Comparison of ENCODE assay signal across 18 cellular contexts in the genomic region with DNA sequence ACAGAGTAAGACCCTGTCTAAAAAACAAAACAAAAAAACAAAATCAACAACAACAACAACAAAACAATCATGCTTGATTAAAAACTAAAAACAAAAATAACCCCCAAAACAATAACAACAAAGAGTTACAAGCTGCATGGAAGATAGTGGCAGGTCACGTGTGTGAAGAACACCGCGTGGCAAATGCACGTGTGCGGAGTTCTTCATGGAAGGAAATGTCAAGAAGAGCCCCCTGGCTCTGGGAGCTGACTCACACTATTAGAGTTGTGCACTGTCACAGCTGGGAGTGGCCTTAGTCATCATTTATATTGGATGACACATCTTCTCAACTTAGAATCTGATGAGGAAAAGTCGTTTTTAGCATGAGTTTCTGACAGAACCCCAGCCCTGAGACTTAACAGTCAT.
DNase-seq lines count a peak whose midpoint lies in the region; ATAC-seq lines count a peak whose summit lies in the region.
"Had no signal": no experiment of that assay in that cellular context is flagged by ENCODE, and none has a peak within 500 bp of the region (broad histone marks: within the 10 kb centered on the region; RNA-seq: fewer than 3 reads in every experiment).

No MANE protein-coding gene starts in this region.

- no peak for ATAC-seq in HG03354 (IDR thresholded peaks at IDR 0.05; ENCODE audit: poor library complexity, severe bottlenecking, unreplicated experiment)
- ATAC-seq: activated CD8-positive, alpha-beta T cell treated with anti-CD3 and anti-CD28 coated beads for 36 hours; GM23338; T-helper 17 cell had no signal

- DNase-seq in AG08395 (ENCODE audit: low spot score) (peak; percentile 61), HS-5 (ENCODE audit: low read depth) (peak; percentile 64), adipocyte (ENCODE audit: low read depth) (peak; percentile 44), head of caudate nucleus (peak in 26 of 42 donors; percentile 4 to 62 (median 27)), GOT3 (lab: John Stamatoyannopoulos, UW) (no peak), NCI-H1694 (lab: John Stamatoyannopoulos, UW) (no peak)
- DNase-seq in activated CD4-positive, alpha-beta T cell treated with anti-CD3 and anti-CD28 coated beads, Interleukin-2, amount 50 U/mL, for 48 hours, result no peak
- DNase-seq: activated CD8-positive, alpha-beta T cell treated with anti-CD3 and anti-CD28 coated beads for 36 hours; activated naive CD4-positive, alpha-beta T cell; BE2C; colonic mucosa; Kasumi-1; NCI-H446 treated with DMSO at 0.1 percent for 48 hours; posterior cingulate gyrus; substantia nigra; T-helper 17 cell had no signal

- no peaks in the 10 kb centered on the region for H3K9me3 ChIP-seq in adipocyte (ENCODE audit: control insufficient read depth, low read length)
- H3K9me3 ChIP-seq: BE2C, colonic mucosa had no signal

- H3K27me3 ChIP-seq in adipocyte (replicated peaks; ENCODE audit: control insufficient read depth, insufficient read depth, low read length), result no peaks in the 10 kb centered on the region
- H3K27me3 ChIP-seq: BE2C, colonic mucosa had no signal

- intact Hi-C loops in head of caudate nucleus (cut with DNase I), result no loop called here

- H3K9ac ChIP-seq in adipocyte (ENCODE audit: low read length), result no peak overlapping the region

- no peaks in the 10 kb centered on the region for H3K36me3 ChIP-seq in adipocyte (ENCODE audit: control insufficient read depth, insufficient read depth, low read length, severe bottlenecking)
- H3K36me3 ChIP-seq: BE2C, colonic mucosa had no signal

- no peaks in the 10 kb centered on the region for H3K4me1 ChIP-seq in adipocyte (ENCODE audit: control insufficient read depth, insufficient read depth, low read length)
- H3K4me1 ChIP-seq: BE2C, colonic mucosa had no signal

- H3K4me3 ChIP-seq in adipocyte (ENCODE audit: low read length), result no peak overlapping the region
- H3K4me3 ChIP-seq: colonic mucosa, GM23338 had no signal

Comparison
In these comparisons a context has a peak if more than half of its experiments do, and no peak if none do; other contexts are left out.
1. DNase-seq: peak in AG08395 (single experiment), HS-5 (single experiment), adipocyte (single experiment) and head of caudate nucleus (26 of 42); none in GOT3 (single experiment), activated CD4-positive, alpha-beta T cell treated with anti-CD3 and anti-CD28 coated beads, Interleukin-2, amount 50 U/mL, for 48 hours (0 of 2) and NCI-H1694 (single experiment).